ENCODE assay signal across 14 cellular contexts in the genomic region with DNA sequence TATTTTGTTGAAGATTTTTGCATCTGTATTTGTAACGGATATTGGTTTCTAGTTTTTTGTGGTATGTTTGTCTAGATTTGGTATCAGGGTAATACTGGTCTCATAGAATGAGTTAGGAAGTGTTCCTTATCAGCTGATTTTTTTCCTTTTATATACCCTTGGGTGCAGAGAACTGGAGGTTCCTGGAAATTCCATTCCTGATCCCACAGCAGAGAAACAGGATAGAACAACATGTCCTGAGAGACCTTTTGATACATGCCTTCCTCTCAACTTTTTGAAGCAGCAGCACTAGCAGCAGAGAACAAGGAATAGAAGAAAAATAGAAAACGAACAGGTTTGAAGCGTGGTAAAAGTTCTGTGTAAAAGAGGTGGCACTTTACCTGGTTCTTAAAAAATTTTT.
"Had no signal": no experiment of that assay in that cellular context is flagged by ENCODE, and none has a peak within 500 bp of the region (broad histone marks: within the 10 kb centered on the region; RNA-seq: fewer than 3 reads in every experiment).

No MANE protein-coding gene starts in this region.

- H3K27ac ChIP-seq: ascending aorta, colonic mucosa, epithelial cell of prostate, transverse colon had no signal

- ATAC-seq: activated CD4-positive, CD25-positive, alpha-beta regulatory T cell treated with anti-CD3 and anti-CD28 coated beads, Interleukin-2, amount 50 U/mL, for 24 hours; activated T-cell treated with anti-CD3 and anti-CD28 coated beads, Interleukin-2, amount 50 U/mL, for 4 hours; natural killer cell treated with Interleukin-12 subunit alpha and Interleukin-12 subunit beta and Interleukin-15 and Interleukin-18, amount 100 ng/mL, for 72 hours; stimulated activated effector memory CD8-positive, alpha-beta T cell treated with anti-CD3 and anti-CD28 coated beads, Interleukin-12 subunit alpha, Interleukin-12 subunit beta, amount 100 ng/mL, for 72 hours had no signal

- H3K4me3 Mint-ChIP-seq: activated naive CD8-positive, alpha-beta T cell; activated T-cell treated with anti-CD3 and anti-CD28 coated beads, Interleukin-2, amount 50 U/mL, for 4 hours; natural killer cell treated with Interleukin-12 subunit alpha and Interleukin-12 subunit beta and Interleukin-15 and Interleukin-18, amount 100 ng/mL, for 72 hours; stimulated activated effector memory CD8-positive, alpha-beta T cell treated with anti-CD3 and anti-CD28 coated beads, Interleukin-12 subunit alpha, Interleukin-12 subunit beta, amount 100 ng/mL, for 72 hours had no signal

- H3K4me1 Mint-ChIP-seq: stimulated activated effector memory CD8-positive, alpha-beta T cell treated with anti-CD3 and anti-CD28 coated beads, Interleukin-12 subunit alpha, Interleukin-12 subunit beta, amount 100 ng/mL, for 72 hours had no signal

- H3K4me1 ChIP-seq: ascending aorta, colonic mucosa had no signal

- H3K9me3 ChIP-seq: ascending aorta, colonic mucosa, transverse colon had no signal

- H3K27me3 ChIP-seq: ascending aorta, colonic mucosa, transverse colon had no signal

- H3K27me3 Mint-ChIP-seq: activated naive CD8-positive, alpha-beta T cell; natural killer cell treated with Interleukin-12 subunit alpha and Interleukin-12 subunit beta and Interleukin-15 and Interleukin-18, amount 100 ng/mL, for 72 hours had no signal

- H3K4me3 ChIP-seq: ascending aorta, colonic mucosa, transverse colon had no signal

- H3K9me3 Mint-ChIP-seq: activated T-cell treated with anti-CD3 and anti-CD28 coated beads, Interleukin-2, amount 50 U/mL, for 4 hours; natural killer cell treated with Interleukin-12 subunit alpha and Interleukin-12 subunit beta and Interleukin-15 and Interleukin-18, amount 100 ng/mL, for 72 hours; stimulated activated effector memory CD8-positive, alpha-beta T cell treated with anti-CD3 and anti-CD28 coated beads, Interleukin-12 subunit alpha, Interleukin-12 subunit beta, amount 100 ng/mL, for 72 hours had no signal

- H3K27ac Mint-ChIP-seq: stimulated activated effector memory CD8-positive, alpha-beta T cell treated with anti-CD3 and anti-CD28 coated beads, Interleukin-12 subunit alpha, Interleukin-12 subunit beta, amount 100 ng/mL, for 72 hours had no signal

- DNase-seq: activated CD4-positive, alpha-beta T cell treated with anti-CD3 and anti-CD28 coated beads, Interleukin-2, amount 50 U/mL, for 4 hours; activated gamma-delta T cell; activated T-cell treated with anti-CD3 and anti-CD28 coated beads, Interleukin-2, amount 50 U/mL, for 4 hours; colonic mucosa; effector CD4-positive, alpha-beta T cell; hypothalamus; SHP77 treated with DMSO at 0.1 percent for 48 hours; transverse colon had no signal
